ENCODE assay signal across 1 cellular context in genomic region chr1:213296558-213296957, GRCh38.
TF ChIP-seq lines count a peak whose summit lies in the region.

No MANE protein-coding gene starts in this region.

TF ChIP-seq in K562, 482 proteins besides CTCF, POLR2A, EP300 and RAD21 (continued from another document):
- no peak for TF ChIP-seq ZBTB40 (IDR thresholded peaks at IDR 0.05)
- TF ChIP-seq ZBTB40 (CRISPR knock-in tag; IDR thresholded peaks at IDR 0.05) = no peak
- TF ChIP-seq ARID1B (IDR thresholded peaks at IDR 0.05) = peak; percentile 76
- TF ChIP-seq RBM39 (optimal IDR thresholded peaks at IDR 0.05; ENCODE audit: low read depth, low read length) = no peak
- TF ChIP-seq RBM25 (IDR thresholded peaks at IDR 0.05; ENCODE audit: low read depth, low read length, severe bottlenecking) = no peak
- no peak for TF ChIP-seq DEAF1 (CRISPR knock-in tag; IDR thresholded peaks at IDR 0.05)
- peak; percentile 41; the same call in 1 of the 2 replicates for TF ChIP-seq NR2C1 (IDR thresholded peaks at IDR 0.05)
- no peak for TF ChIP-seq NR2C1 (tag; IDR thresholded peaks at IDR 0.05)
- no peak for TF ChIP-seq CBX8 (IDR thresholded peaks at IDR 0.05; ENCODE audit: borderline replicate concordance, extremely low read depth, low read depth, low read length, poor library complexity, severe bottlenecking)
- peak; percentile 54 for TF ChIP-seq TAL1 (IDR thresholded peaks at IDR 0.05)
- TF ChIP-seq ZNF551 (CRISPR knock-in tag; IDR thresholded peaks at IDR 0.05) = no peak
- TF ChIP-seq DACH1 (IDR thresholded peaks at IDR 0.05; ENCODE audit: partially characterized antibody) = peak; percentile 50
- peak; percentile 71 for TF ChIP-seq CBFA2T2 (conservative IDR thresholded peaks at IDR 0.05)
- TF ChIP-seq ZNF518B (CRISPR knock-in tag; IDR thresholded peaks at IDR 0.05) = no peak
- no peak for TF ChIP-seq DNMT1 (IDR thresholded peaks at IDR 0.05)
- no peak for TF ChIP-seq ZNF77 (CRISPR knock-in tag; IDR thresholded peaks at IDR 0.05)
- TF ChIP-seq NFATC3 (IDR thresholded peaks at IDR 0.05) = no peak
- TF ChIP-seq GABPB1 (CRISPR knock-in tag; IDR thresholded peaks at IDR 0.05) = no peak
- TF ChIP-seq SMAD4 (CRISPR knock-in tag; conservative IDR thresholded peaks at IDR 0.05) = 0 out of 2 replicates have a peak, but pooled peaks have one; percentile 29
- peak; percentile 57; the same call in 1 of the 2 replicates for TF ChIP-seq SMARCE1 (IDR thresholded peaks at IDR 0.05)
- peak; percentile 56; the same call in 1 of the 2 replicates for TF ChIP-seq ZBTB5 (IDR thresholded peaks at IDR 0.05)
- peak; percentile 60; the same call in 1 of the 2 replicates for TF ChIP-seq KLF16 (IDR thresholded peaks at IDR 0.05)
- peak; percentile 24; the same call in 1 of the 2 replicates for TF ChIP-seq PML (IDR thresholded peaks at IDR 0.05; ENCODE audit: low read length)
- peak; percentile 58 to 75; a peak in 3 of 4 replicates for TF ChIP-seq TRIM24 (IDR thresholded peaks at IDR 0.05)
- peak in 1 of 2 experiments; percentile 52; a peak in 2 of 4 replicates for TF ChIP-seq RCOR1 (IDR thresholded peaks at IDR 0.05; ENCODE audit: borderline replicate concordance in 1 of 2, low read depth in 2 of 2, low read length in 2 of 2)
- peak; percentile 42; the same call in 1 of the 2 replicates for TF ChIP-seq MECOM (CRISPR knock-in tag; IDR thresholded peaks at IDR 0.05)
- peak; percentile 46; the same call in 1 of the 2 replicates for TF ChIP-seq FOXM1 (IDR thresholded peaks at IDR 0.05; ENCODE audit: low read depth)
- TF ChIP-seq FOXM1 (CRISPR knock-in tag; IDR thresholded peaks at IDR 0.05; ENCODE audit: low read depth) = no peak
- TF ChIP-seq ZNF384 (IDR thresholded peaks at IDR 0.05; ENCODE audit: low read depth, low read length) = peak; percentile 52; the same call in 1 of the 2 replicates
- TF ChIP-seq ZNF282 (CRISPR knock-in tag; IDR thresholded peaks at IDR 0.05) = no peak
- no peak for TF ChIP-seq JUNB (CRISPR knock-in tag; conservative IDR thresholded peaks at IDR 0.05)
- TF ChIP-seq SMARCA5 (IDR thresholded peaks at IDR 0.05) = no peak
- no peak for TF ChIP-seq ZNF232 (CRISPR knock-in tag; IDR thresholded peaks at IDR 0.05)
- TF ChIP-seq FOXK2 (conservative IDR thresholded peaks at IDR 0.05 in 1 of 2, IDR thresholded peaks at IDR 0.05 in 1 of 2; ENCODE audit: low read depth in 2 of 2) = no peak
- TF ChIP-seq EHMT2 (IDR thresholded peaks at IDR 0.05) = no peak
- no peak for TF ChIP-seq SMC3 (conservative IDR thresholded peaks at IDR 0.05; ENCODE audit: insufficient read depth, low read depth, low read length)
- no peak for TF ChIP-seq NFRKB (IDR thresholded peaks at IDR 0.05; ENCODE audit: low read depth)
- TF ChIP-seq ZNF592 (IDR thresholded peaks at IDR 0.05) = no peak
- no peak for TF ChIP-seq ZBTB2 (IDR thresholded peaks at IDR 0.05)
- no peak for TF ChIP-seq EZH2 (IDR thresholded peaks at IDR 0.05; ENCODE audit: borderline replicate concordance, low read depth, low read length)
- TF ChIP-seq DPF2 (IDR thresholded peaks at IDR 0.05) = peak; percentile 58
- 0 out of 2 replicates have a peak, but pooled peaks have one; percentile 27 for TF ChIP-seq RNF2 (IDR thresholded peaks at IDR 0.05)
- TF ChIP-seq PHF21A (IDR thresholded peaks at IDR 0.05; ENCODE audit: borderline replicate concordance, low read depth) = no peak
- TF ChIP-seq PTRF (tag; IDR thresholded peaks at IDR 0.05) = no peak
